In the genomic region with DNA sequence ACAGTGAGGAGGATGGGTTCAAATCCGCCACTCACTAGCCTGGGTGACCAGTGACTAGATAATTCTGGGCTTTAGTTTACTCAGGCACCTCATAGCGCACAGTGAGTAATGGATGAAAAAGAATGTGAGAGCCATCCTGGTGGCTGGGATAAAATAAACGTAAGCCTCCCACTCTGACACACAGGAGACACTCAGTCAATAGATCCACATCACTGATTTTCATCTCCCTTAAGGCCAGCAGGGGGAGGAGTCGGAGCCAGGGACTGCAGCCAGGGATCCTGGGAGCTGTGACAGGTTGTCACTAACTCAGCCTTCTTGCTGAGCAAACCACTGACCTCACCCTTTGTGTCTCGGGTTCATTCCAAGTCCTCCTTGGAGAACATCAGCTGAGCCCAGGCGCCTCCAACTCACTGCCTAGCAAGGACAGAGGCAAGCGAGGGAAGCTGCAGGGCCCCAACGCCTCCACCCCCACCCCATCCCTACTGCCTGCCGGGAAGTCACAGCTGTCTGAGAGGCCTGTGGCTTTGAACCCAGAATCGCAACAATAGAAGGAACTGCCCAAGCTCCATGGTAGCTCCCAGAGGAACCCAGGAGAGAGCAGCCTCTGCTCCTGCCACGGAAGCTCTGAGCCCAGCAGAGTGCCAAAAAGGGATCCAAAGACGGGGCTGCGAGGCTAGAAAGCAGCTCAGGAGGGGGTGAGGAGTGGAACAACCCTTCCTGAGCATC, we compare ENCODE assay signal across 1 cellular context.
A peak's percentile ranks its signal among the peaks of the same experiment; 100 is the strongest.
TF ChIP-seq lines count a peak whose summit lies in the region.

No MANE protein-coding gene starts in this region.

TF ChIP-seq in A549, 52 proteins besides CTCF, POLR2A, EP300 and RAD21 (continued from another document):
- TF ChIP-seq, protein P1, sequence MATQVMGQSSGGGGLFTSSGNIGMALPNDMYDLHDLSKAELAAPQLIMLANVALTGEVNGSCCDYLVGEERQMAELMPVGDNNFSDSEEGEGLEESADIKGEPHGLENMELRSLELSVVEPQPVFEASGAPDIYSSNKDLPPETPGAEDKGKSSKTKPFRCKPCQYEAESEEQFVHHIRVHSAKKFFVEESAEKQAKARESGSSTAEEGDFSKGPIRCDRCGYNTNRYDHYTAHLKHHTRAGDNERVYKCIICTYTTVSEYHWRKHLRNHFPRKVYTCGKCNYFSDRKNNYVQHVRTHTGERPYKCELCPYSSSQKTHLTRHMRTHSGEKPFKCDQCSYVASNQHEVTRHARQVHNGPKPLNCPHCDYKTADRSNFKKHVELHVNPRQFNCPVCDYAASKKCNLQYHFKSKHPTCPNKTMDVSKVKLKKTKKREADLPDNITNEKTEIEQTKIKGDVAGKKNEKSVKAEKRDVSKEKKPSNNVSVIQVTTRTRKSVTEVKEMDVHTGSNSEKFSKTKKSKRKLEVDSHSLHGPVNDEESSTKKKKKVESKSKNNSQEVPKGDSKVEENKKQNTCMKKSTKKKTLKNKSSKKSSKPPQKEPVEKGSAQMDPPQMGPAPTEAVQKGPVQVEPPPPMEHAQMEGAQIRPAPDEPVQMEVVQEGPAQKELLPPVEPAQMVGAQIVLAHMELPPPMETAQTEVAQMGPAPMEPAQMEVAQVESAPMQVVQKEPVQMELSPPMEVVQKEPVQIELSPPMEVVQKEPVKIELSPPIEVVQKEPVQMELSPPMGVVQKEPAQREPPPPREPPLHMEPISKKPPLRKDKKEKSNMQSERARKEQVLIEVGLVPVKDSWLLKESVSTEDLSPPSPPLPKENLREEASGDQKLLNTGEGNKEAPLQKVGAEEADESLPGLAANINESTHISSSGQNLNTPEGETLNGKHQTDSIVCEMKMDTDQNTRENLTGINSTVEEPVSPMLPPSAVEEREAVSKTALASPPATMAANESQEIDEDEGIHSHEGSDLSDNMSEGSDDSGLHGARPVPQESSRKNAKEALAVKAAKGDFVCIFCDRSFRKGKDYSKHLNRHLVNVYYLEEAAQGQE (IDR thresholded peaks at IDR 0.05): no peak
- 0 out of 2 replicates have a peak, but pooled peaks have one; percentile 41 for TF ChIP-seq FOSB (CRISPR knock-in tag; IDR thresholded peaks at IDR 0.05)
- TF ChIP-seq HOXB13 (CRISPR knock-in tag; IDR thresholded peaks at IDR 0.05; ENCODE audit: low read depth): no peak
- no peak for TF ChIP-seq TP53 (CRISPR knock-in tag; IDR thresholded peaks at IDR 0.05)
- no peak for TF ChIP-seq ZFP36 (IDR thresholded peaks at IDR 0.05; ENCODE audit: borderline replicate concordance, partially characterized antibody)
- TF ChIP-seq HOXB5 (CRISPR knock-in tag; IDR thresholded peaks at IDR 0.05): no peak
- TF ChIP-seq, protein P2, sequence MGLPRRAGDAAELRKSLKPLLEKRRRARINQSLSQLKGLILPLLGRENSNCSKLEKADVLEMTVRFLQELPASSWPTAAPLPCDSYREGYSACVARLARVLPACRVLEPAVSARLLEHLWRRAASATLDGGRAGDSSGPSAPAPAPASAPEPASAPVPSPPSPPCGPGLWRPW (IDR thresholded peaks at IDR 0.05): no peak
- peak; percentile 18 for TF ChIP-seq MAFK (IDR thresholded peaks at IDR 0.05; ENCODE audit: partially characterized antibody)
- no peak for TF ChIP-seq CEBPB (IDR thresholded peaks at IDR 0.05)
